ENCODE assay signal across 39 cellular contexts in genomic region chr16:42069-42457, GRCh38. TPM values are rescaled to one million over a fixed set of nuclear protein-coding genes. Genes with fewer than 3 reads are reported as not detected.
A peak's percentile ranks its signal among the peaks of the same experiment; 100 is the strongest.
DNase-seq lines count a peak whose midpoint lies in the region; ATAC-seq and TF ChIP-seq lines count a peak whose summit lies in the region.
"Had no signal": no experiment of that assay in that cellular context is flagged by ENCODE, and none has a peak within 500 bp of the region (broad histone marks: within the 10 kb centered on the region; RNA-seq: fewer than 3 reads in every experiment).

No MANE protein-coding gene starts in this region.

- H3K9me3 ChIP-seq in CD4-positive, alpha-beta memory T cell (ENCODE audit: control insufficient read depth in 1 of 2, low read length in 2 of 2): no peaks in the 10 kb centered on the region
- no peaks in the 10 kb centered on the region for H3K9me3 ChIP-seq in osteoblast (ENCODE audit: low read depth, low read length)
- H3K9me3 ChIP-seq: ascending aorta, Caco-2, left lung, SK-N-SH had no signal

- no peak for ATAC-seq in activated naive CD8-positive, alpha-beta T cell treated with anti-CD3 and anti-CD28 coated beads, Interleukin-2, amount 50 U/mL, for 24 hours
- no peak for ATAC-seq in central memory CD8-positive, alpha-beta T cell (replicated peaks; ENCODE audit: extremely low read depth, poor library complexity, severe bottlenecking)
- ATAC-seq in HG03571 (IDR thresholded peaks at IDR 0.05; ENCODE audit: unreplicated experiment): no peak
- ATAC-seq in HG03159 (IDR thresholded peaks at IDR 0.05; ENCODE audit: unreplicated experiment): no peak
- ATAC-seq: activated CD8-positive, alpha-beta T cell treated with anti-CD3 and anti-CD28 coated beads for 36 hours; HepG2; left lung; PC-3; stimulated activated naive CD8-positive, alpha-beta T cell treated with anti-CD3 and anti-CD28 coated beads, Interleukin-15, Interleukin-2, amounts not matched to agents 100 U/mL and 50 U/mL, for 24 hours had no signal

- no peak overlapping the region for H3K4me3 ChIP-seq in CD4-positive, alpha-beta memory T cell (ENCODE audit: low read length in 2 of 2)
- no peak overlapping the region for H3K4me3 ChIP-seq in osteoblast (ENCODE audit: insufficient read depth, low read length)
- H3K4me3 ChIP-seq: ascending aorta, cardiac muscle cell, left lung had no signal

- no peaks in the 10 kb centered on the region for H3K27me3 Mint-ChIP-seq in activated naive CD8-positive, alpha-beta T cell treated with anti-CD3 and anti-CD28 coated beads for 36 hours
- H3K27me3 Mint-ChIP-seq in activated naive CD8-positive, alpha-beta T cell treated with anti-CD3 and anti-CD28 coated beads, Interleukin-2, amount 50 U/mL, for 24 hours: no peaks in the 10 kb centered on the region
- no peaks in the 10 kb centered on the region for H3K27me3 Mint-ChIP-seq in CD4-positive, alpha-beta memory T cell
- no peaks in the 10 kb centered on the region for H3K27me3 Mint-ChIP-seq in central memory CD8-positive, alpha-beta T cell
- H3K27me3 Mint-ChIP-seq: activated CD8-positive, alpha-beta T cell treated with anti-CD3 and anti-CD28 coated beads for 36 hours had no signal

- no peak overlapping the region for H3K27ac ChIP-seq in CD4-positive, alpha-beta memory T cell (ENCODE audit: low read depth, low read length)
- no peak overlapping the region for H3K27ac ChIP-seq in osteoblast (ENCODE audit: low read depth, low read length)
- H3K27ac ChIP-seq: ascending aorta, cardiac muscle cell, coronary artery, left lung, parathyroid adenoma, skin epidermis had no signal

- POLR2A ChIA-PET in CD4-positive, alpha-beta memory T cell (lab: Charles Lee; ENCODE audit: partially characterized antibody): no interaction called here

- H3K4me3 Mint-ChIP-seq in activated naive CD8-positive, alpha-beta T cell treated with anti-CD3 and anti-CD28 coated beads for 36 hours: no peak overlapping the region
- no peak overlapping the region for H3K4me3 Mint-ChIP-seq in activated naive CD8-positive, alpha-beta T cell treated with anti-CD3 and anti-CD28 coated beads, Interleukin-2, amount 50 U/mL, for 24 hours
- no peak overlapping the region for H3K4me3 Mint-ChIP-seq in CD4-positive, alpha-beta memory T cell
- no peak overlapping the region for H3K4me3 Mint-ChIP-seq in central memory CD8-positive, alpha-beta T cell
- H3K4me3 Mint-ChIP-seq: activated CD8-positive, alpha-beta T cell treated with anti-CD3 and anti-CD28 coated beads for 36 hours; H9; nephron progenitor cell had no signal

- H3K4me2 ChIP-seq in osteoblast (ENCODE audit: insufficient read depth, low read length): peak overlapping the region; percentile 58
- H3K4me2 ChIP-seq: SK-N-SH had no signal

- H3K36me3 ChIP-seq in CD4-positive, alpha-beta memory T cell (ENCODE audit: insufficient read depth, low read length): peaks cover 23% of the 10 kb centered on the region
- peaks cover 17% of the 10 kb centered on the region for H3K36me3 ChIP-seq in osteoblast (ENCODE audit: insufficient read depth, low read length)

- H3K4me1 Mint-ChIP-seq in activated naive CD8-positive, alpha-beta T cell treated with anti-CD3 and anti-CD28 coated beads for 36 hours: peaks cover 43% of the 10 kb centered on the region
- H3K4me1 Mint-ChIP-seq in activated naive CD8-positive, alpha-beta T cell treated with anti-CD3 and anti-CD28 coated beads, Interleukin-2, amount 50 U/mL, for 24 hours: peaks cover 36% of the 10 kb centered on the region
- H3K4me1 Mint-ChIP-seq in CD4-positive, alpha-beta memory T cell: peaks cover 31 to 46% (median 38%) of the 10 kb centered on the region in 4 donors
- peaks cover 37% of the 10 kb centered on the region for H3K4me1 Mint-ChIP-seq in central memory CD8-positive, alpha-beta T cell
- H3K4me1 Mint-ChIP-seq: H9 had no signal

- peaks cover 33% of the 10 kb centered on the region for H3K36me3 Mint-ChIP-seq in activated naive CD8-positive, alpha-beta T cell treated with anti-CD3 and anti-CD28 coated beads for 36 hours
- H3K36me3 Mint-ChIP-seq in activated naive CD8-positive, alpha-beta T cell treated with anti-CD3 and anti-CD28 coated beads, Interleukin-2, amount 50 U/mL, for 24 hours (ENCODE audit: low read depth): peaks cover 49% of the 10 kb centered on the region
- H3K36me3 Mint-ChIP-seq in CD4-positive, alpha-beta memory T cell: peaks cover 42 to 44% of the 10 kb centered on the region in 2 donors
- peaks cover 38% of the 10 kb centered on the region for H3K36me3 Mint-ChIP-seq in central memory CD8-positive, alpha-beta T cell (ENCODE audit: insufficient read depth)

- no peak for TF ChIP-seq CTCF in osteoblast (IDR thresholded peaks at IDR 0.05; ENCODE audit: extremely low read depth, low read depth, low read length)

- no peaks in the 10 kb centered on the region for H3K27me3 ChIP-seq in CD4-positive, alpha-beta memory T cell (ENCODE audit: insufficient read depth, low read length)
- no peaks in the 10 kb centered on the region for H3K27me3 ChIP-seq in osteoblast (ENCODE audit: insufficient read depth, low read length)
- H3K27me3 ChIP-seq: ascending aorta, cardiac muscle cell, left lung had no signal

- no peaks in the 10 kb centered on the region for H3K9me3 Mint-ChIP-seq in activated naive CD8-positive, alpha-beta T cell treated with anti-CD3 and anti-CD28 coated beads for 36 hours
- no peaks in the 10 kb centered on the region for H3K9me3 Mint-ChIP-seq in activated naive CD8-positive, alpha-beta T cell treated with anti-CD3 and anti-CD28 coated beads, Interleukin-2, amount 50 U/mL, for 24 hours
- no peaks in the 10 kb centered on the region for H3K9me3 Mint-ChIP-seq in CD4-positive, alpha-beta memory T cell
- H3K9me3 Mint-ChIP-seq in central memory CD8-positive, alpha-beta T cell: no peaks in the 10 kb centered on the region
- H3K9me3 Mint-ChIP-seq: activated CD8-positive, alpha-beta T cell treated with anti-CD3 and anti-CD28 coated beads for 36 hours; activated T-helper 2 cell treated with anti-CD3 and anti-CD28 coated beads, Interferon-gamma antibody, Interleukin-2, Interleukin-4, amounts not matched to agents 10 μg/mL and 5 μg/mL and 100 μg/mL, durations not matched to agents 14 hours and 24 hours and 36 hours had no signal

- H3K27ac Mint-ChIP-seq in activated naive CD8-positive, alpha-beta T cell treated with anti-CD3 and anti-CD28 coated beads for 36 hours: peak overlapping the region; percentile 34
- no peak overlapping the region for H3K27ac Mint-ChIP-seq in activated naive CD8-positive, alpha-beta T cell treated with anti-CD3 and anti-CD28 coated beads, Interleukin-2, amount 50 U/mL, for 24 hours
- H3K27ac Mint-ChIP-seq in CD4-positive, alpha-beta memory T cell: peak overlapping the region; percentile 8 to 84 (median 56)
- H3K27ac Mint-ChIP-seq in central memory CD8-positive, alpha-beta T cell (ENCODE audit: low read depth): peak overlapping the region; percentile 77
- H3K27ac Mint-ChIP-seq: activated CD8-positive, alpha-beta T cell treated with anti-CD3 and anti-CD28 coated beads for 36 hours; activated T-helper 2 cell treated with anti-CD3 and anti-CD28 coated beads, Interferon-gamma antibody, Interleukin-2, Interleukin-4, amounts not matched to agents 10 μg/mL and 5 μg/mL and 100 μg/mL, durations not matched to agents 14 hours and 24 hours and 36 hours; nephron progenitor cell had no signal

- intact Hi-C loops in CD4-positive, alpha-beta memory T cell (cut with micrococcal nuclease): no loop called here

- no peaks in the 10 kb centered on the region for H4K20me1 ChIP-seq in osteoblast (ENCODE audit: insufficient read depth, low read length)

- CTCF ChIA-PET in CD4-positive, alpha-beta memory T cell (lab: Charles Lee; ENCODE audit: partially characterized antibody): interaction anchor here (0.6 kb wide), 1 partner anchor 55 kb away, joined by 3 read pairs; no protein-coding TSS in a partner anchor

- no peak for DNase-seq in activated naive CD8-positive, alpha-beta T cell treated with anti-CD3 and anti-CD28 coated beads for 36 hours
- DNase-seq in activated naive CD8-positive, alpha-beta T cell treated with anti-CD3 and anti-CD28 coated beads, Interleukin-2, amount 50 U/mL, for 24 hours: no peak
- DNase-seq in CD4-positive, alpha-beta memory T cell: no peak
- DNase-seq in central memory CD8-positive, alpha-beta T cell (ENCODE audit: low spot score in 2 of 2): no peak
- DNase-seq in osteoblast (ENCODE audit: insufficient read length, low spot score, missing footprints) (no peak), HCEC 1CT (no peak)
- DNase-seq: activated CD8-positive, alpha-beta memory T cell treated with anti-CD3 and anti-CD28 coated beads, Interleukin-2, amount 50 U/mL, for 48 hours; activated CD8-positive, alpha-beta T cell treated with anti-CD3 and anti-CD28 coated beads for 36 hours; activated naive CD4-positive, alpha-beta T cell treated with anti-CD3 and anti-CD28 coated beads, Interleukin-2, amount 50 U/mL, for 16 hours; AML-193; Caco-2; DMS53; effector memory CD4-positive, alpha-beta T cell; erythroblast; glutamatergic neuron; H9; islet precursor cell; Kasumi-1; NCI-H1436; NCI-H2081 treated with DMSO at 0.1 percent for 48 hours; NCI-H2227 treated with DMSO at 0.1 percent for 48 hours; NCI-H526 treated with DMSO at 0.1 percent for 48 hours; nephron progenitor cell; NK-92 treated with Interleukin-12 subunit alpha and Interleukin-12 subunit beta, amount 100 ng/mL, for 24 hours; PC-3; retina; SK-N-SH; stimulated activated naive CD8-positive, alpha-beta T cell treated with anti-CD3 and anti-CD28 coated beads, Interleukin-15, Interleukin-2, amounts not matched to agents 100 U/mL and 50 U/mL, for 24 hours had no signal

- H3K79me2 ChIP-seq in osteoblast (ENCODE audit: insufficient read depth, low read length): no peaks in the 10 kb centered on the region
- H3K79me2 ChIP-seq: parathyroid adenoma had no signal

- H2AFZ ChIP-seq in osteoblast (ENCODE audit: low read length): no peak overlapping the region
- H2AFZ ChIP-seq: parathyroid adenoma had no signal

- peaks cover 30% of the 10 kb centered on the region for H3K4me1 ChIP-seq in CD4-positive, alpha-beta memory T cell (ENCODE audit: insufficient read depth, low read length)
- no peaks in the 10 kb centered on the region for H3K4me1 ChIP-seq in osteoblast (ENCODE audit: insufficient read depth, low read length)
- H3K4me1 ChIP-seq: ascending aorta, Caco-2, parathyroid adenoma had no signal

RNA-seq across cellular contexts. Expression of gene POLR3K, which starts 11.3 kb away (rescaled TPM):
- 10 to 100 TPM; 55.3 to 56.0 TPM for total RNA-seq in activated naive CD8-positive, alpha-beta T cell treated with anti-CD3 and anti-CD28 coated beads for 36 hours
- total RNA-seq in CD4-positive, alpha-beta memory T cell: 10 to 100 TPM; 19.9 to 21.7 TPM
- 10 to 100 TPM; 41.5 to 43.1 TPM for polyA plus RNA-seq in CD4-positive, alpha-beta memory T cell
- total RNA-seq in osteoblast: 1.4 and 2.1 TPM in 2 replicates
- total RNA-seq: ascending aorta had no signal

RNA-seq across cellular contexts. Expression of gene SNRNP25, which starts 11.6 kb away (rescaled TPM):
- total RNA-seq in activated naive CD8-positive, alpha-beta T cell treated with anti-CD3 and anti-CD28 coated beads for 36 hours: 100 to 1,000 TPM in 1 of 2 experiments, 10 to 100 TPM in 1; 98.4 to 103 TPM
- 10 to 100 TPM in 1 of 2 experiments, 1 to 10 TPM in 1; 10.0 to 10.2 TPM for total RNA-seq in CD4-positive, alpha-beta memory T cell
- polyA plus RNA-seq in CD4-positive, alpha-beta memory T cell: 10 to 100 TPM; 12.5 to 20.1 TPM
- 9.4 and 14.5 TPM in 2 replicates for total RNA-seq in osteoblast
- total RNA-seq: ascending aorta had no signal

RNA-seq across cellular contexts. Expression of gene RHBDF1, which starts 30.4 kb away (rescaled TPM):
- under 1 TPM in 1 of 2 experiments, not detected in 1; 0.41 TPM for total RNA-seq in activated naive CD8-positive, alpha-beta T cell treated with anti-CD3 and anti-CD28 coated beads for 36 hours
- total RNA-seq in CD4-positive, alpha-beta memory T cell: not detected
- polyA plus RNA-seq in CD4-positive, alpha-beta memory T cell: not detected
- total RNA-seq in osteoblast: 32.2 and 39.5 TPM in 2 replicates
- total RNA-seq: T-helper 2 cell treated with Interferon-gamma antibody and Interleukin-4, amounts not matched to agents 100 ng/mL and 5 ng/mL, for 36 hours had no signal

RNA-seq across cellular contexts. Expression of gene MPG, which starts 36.0 kb away (rescaled TPM):
- 10 to 100 TPM; 51.6 to 56.7 TPM for total RNA-seq in activated naive CD8-positive, alpha-beta T cell treated with anti-CD3 and anti-CD28 coated beads for 36 hours
- 10 to 100 TPM; 30.7 TPM for total RNA-seq in CD4-positive, alpha-beta memory T cell
- 10 to 100 TPM; 58.1 to 82.6 TPM for polyA plus RNA-seq in CD4-positive, alpha-beta memory T cell
- 180 and 189 TPM in 2 replicates for total RNA-seq in osteoblast

Comparison
In these comparisons a context has a peak if more than half of its experiments do, and no peak if none do; other contexts are left out.
1. RNA of gene RHBDF1, which starts 30.4 kb away (total RNA-seq): 32.2 to 39.5 TPM in osteoblast; not detected in CD4-positive, alpha-beta memory T cell and 0.41 TPM in activated naive CD8-positive, alpha-beta T cell treated with anti-CD3 and anti-CD28 coated beads for 36 hours; every median in the first group is over 10 times any median in the second.